11 cellular contexts compared by ENCODE assay signal in the genomic region with DNA sequence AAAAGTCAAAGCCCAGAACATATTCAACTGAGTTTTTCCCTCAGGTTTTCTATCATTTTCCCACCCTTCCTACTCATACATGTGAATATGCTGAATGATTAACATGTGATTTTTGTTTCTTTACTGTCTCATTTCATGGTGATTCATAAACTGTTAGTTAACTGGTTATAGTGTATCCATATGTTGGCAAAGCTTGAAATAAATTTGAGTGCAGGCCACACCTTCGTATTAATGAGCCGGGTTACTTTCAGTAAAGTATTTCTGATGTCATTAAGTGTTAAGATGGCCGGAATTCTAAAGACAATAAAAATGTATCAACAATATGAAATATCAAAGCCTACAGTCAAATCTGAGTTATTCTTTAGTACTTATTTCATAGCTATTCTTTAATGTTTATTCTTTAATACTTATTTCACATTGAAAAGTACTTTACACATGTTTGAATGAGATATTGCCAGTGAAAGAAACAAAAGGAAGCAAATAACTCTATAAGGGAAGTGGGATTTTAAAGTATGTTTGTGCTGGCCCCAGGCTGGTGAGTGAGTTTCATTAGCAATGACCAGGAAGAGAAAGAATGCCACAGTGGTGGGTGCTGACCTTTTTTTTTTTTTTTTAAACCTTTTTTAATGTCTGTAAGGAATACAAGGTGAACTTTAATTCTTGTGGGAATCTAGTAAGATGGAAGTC.
DNase-seq lines count a peak whose midpoint lies in the region; ATAC-seq, FAIRE-seq and TF ChIP-seq lines count a peak whose summit lies in the region.
"Had no signal": no experiment of that assay in that cellular context is flagged by ENCODE, and none has a peak within 500 bp of the region (broad histone marks: within the 10 kb centered on the region; RNA-seq: fewer than 3 reads in every experiment).

No MANE protein-coding gene starts in this region.

- H3K9me2 ChIP-seq in Karpas-422 (replicated peaks; ENCODE audit: insufficient read depth, low read length): no peaks in the 10 kb centered on the region

- H3K27ac ChIP-seq in A549: peak overlapping the region; percentile 73 to 75; a peak in 4 of 6 replicates
- no peak overlapping the region for H3K27ac ChIP-seq in Karpas-422 (ENCODE audit: low read length)
- no peak overlapping the region for H3K27ac ChIP-seq in CD4-positive, alpha-beta memory T cell (ENCODE audit: low read depth, low read length)

- no peaks in the 10 kb centered on the region for H3K9me3 Mint-ChIP-seq in chondrocyte (ENCODE audit: low read depth)
- no peaks in the 10 kb centered on the region for H3K9me3 Mint-ChIP-seq in memory B cell
- no peaks in the 10 kb centered on the region for H3K9me3 Mint-ChIP-seq in CD4-positive, alpha-beta memory T cell
- H3K9me3 Mint-ChIP-seq: activated CD4-positive, alpha-beta T cell treated with anti-CD3 and anti-CD28 coated beads, Interleukin-2, amount 10 ng/mL, durations not matched to agents 24 days and 14 days had no signal

- no peaks in the 10 kb centered on the region for H3K36me3 Mint-ChIP-seq in chondrocyte (ENCODE audit: low read depth)
- no peaks in the 10 kb centered on the region for H3K36me3 Mint-ChIP-seq in memory B cell
- H3K36me3 Mint-ChIP-seq in CD4-positive, alpha-beta memory T cell: no peaks in the 10 kb centered on the region

- H3K27me3 ChIP-seq in Karpas-422 (ENCODE audit: low read length): no peaks in the 10 kb centered on the region
- H3K27me3 ChIP-seq in CD4-positive, alpha-beta memory T cell (ENCODE audit: insufficient read depth, low read length): no peaks in the 10 kb centered on the region
- H3K27me3 ChIP-seq: adrenal gland had no signal

- H3K4me2 ChIP-seq in A549: peak overlapping the region; percentile 89
- H3K4me2 ChIP-seq in Karpas-422 (ENCODE audit: low read depth, low read length, poor library complexity, severe bottlenecking): peak overlapping the region; percentile 52

- H3K4me3 ChIP-seq in A549: peak overlapping the region; percentile 45; the same call in 2 of the 3 replicates
- 0 out of 2 replicates have a peak overlapping the region, but pooled peaks have one; percentile 16 for H3K4me3 ChIP-seq in Karpas-422 (ENCODE audit: low read length)
- no peak overlapping the region for H3K4me3 ChIP-seq in CD4-positive, alpha-beta memory T cell (ENCODE audit: low read length in 2 of 2)
- H3K4me3 ChIP-seq: adrenal gland had no signal

- TF ChIP-seq CTCF in A549 (IDR thresholded peaks at IDR 0.05) (no peak), chondrocyte (IDR thresholded peaks at IDR 0.05) (no peak)

- no peak for TF ChIP-seq EP300 in A549 (IDR thresholded peaks at IDR 0.05)

- H3K27ac Mint-ChIP-seq in chondrocyte (ENCODE audit: unreplicated experiment) (peak overlapping the region; percentile 94), memory B cell (peak overlapping the region; percentile 84)
- peak overlapping the region in 1 of 7 donors; percentile 39 for H3K27ac Mint-ChIP-seq in CD4-positive, alpha-beta memory T cell
- H3K27ac Mint-ChIP-seq: activated CD4-positive, alpha-beta T cell treated with anti-CD3 and anti-CD28 coated beads, Interleukin-2, amount 10 ng/mL, durations not matched to agents 24 days and 14 days had no signal

- H3K36me3 ChIP-seq in Karpas-422 (ENCODE audit: insufficient read depth, low read length): no peaks in the 10 kb centered on the region
- H3K36me3 ChIP-seq in CD4-positive, alpha-beta memory T cell (ENCODE audit: insufficient read depth, low read length): no peaks in the 10 kb centered on the region
- H3K36me3 ChIP-seq: adrenal gland had no signal

- H3K9me3 ChIP-seq in A549 (no peaks in the 10 kb centered on the region), Karpas-422 (ENCODE audit: low read length) (no peaks in the 10 kb centered on the region)
- no peaks in the 10 kb centered on the region for H3K9me3 ChIP-seq in CD4-positive, alpha-beta memory T cell (ENCODE audit: control insufficient read depth in 1 of 2, low read length in 2 of 2)
- H3K9me3 ChIP-seq: adrenal gland had no signal

- POLR2A ChIA-PET in A549 (lab: Yijun Ruan, JAX): no interaction called here
- POLR2A ChIA-PET in CD4-positive, alpha-beta memory T cell (lab: Charles Lee; ENCODE audit: partially characterized antibody): no interaction called here

- DNase-seq in A549 (ENCODE audit: low read depth in 1 of 2, low spot score in 1 of 2): no peak
- DNase-seq in Karpas-422: no peak
- DNase-seq in chondrocyte (ENCODE audit: low spot score): no peak
- no peak for DNase-seq in memory B cell (ENCODE audit: low spot score in 2 of 2)
- DNase-seq in CD4-positive, alpha-beta memory T cell: no peak
- no peak for DNase-seq in RKO (ENCODE audit: low spot score)
- no peak for DNase-seq in H54 (ENCODE audit: insufficient read length, low spot score)
- DNase-seq: activated CD4-positive, alpha-beta T cell treated with anti-CD3 and anti-CD28 coated beads, Interleukin-2, amount 10 ng/mL, durations not matched to agents 24 days and 14 days; NCI-H1436 had no signal

- ATAC-seq in A549 (no peak), memory B cell (ENCODE audit: low read depth) (no peak), HG02884 (IDR thresholded peaks at IDR 0.05; ENCODE audit: unreplicated experiment) (no peak)

- WGBS in A549 (ENCODE audit: missing lambda C conversion rate): 9% methylated on average over 3 of the region's 3 CpGs

- TF ChIP-seq POLR2A in A549 (IDR thresholded peaks at IDR 0.05; ENCODE audit: low read length) (no peak), H54 (IDR thresholded peaks at IDR 0.05; ENCODE audit: low read depth, low read length) (no peak)

- peaks cover 16% of the 10 kb centered on the region; the same call in 1 of the 2 replicates for H4K20me1 ChIP-seq in Karpas-422 (ENCODE audit: insufficient read depth, low read depth, low read length)

- no peak overlapping the region for H2AFZ ChIP-seq in Karpas-422 (ENCODE audit: low read length)

- H3K4me3 Mint-ChIP-seq in chondrocyte (ENCODE audit: unreplicated experiment) (peak overlapping the region; percentile 65), memory B cell (peak overlapping the region; percentile 52)
- H3K4me3 Mint-ChIP-seq in CD4-positive, alpha-beta memory T cell: no peak overlapping the region
- H3K4me3 Mint-ChIP-seq: activated CD4-positive, alpha-beta T cell treated with anti-CD3 and anti-CD28 coated beads, Interleukin-2, amount 10 ng/mL, durations not matched to agents 24 days and 14 days had no signal

- FAIRE-seq in A549 (lab: Jason Lieb, UNC) (no peak), H54 (lab: Jason Lieb, UNC) (no peak)

- H3K27me3 Mint-ChIP-seq in chondrocyte (ENCODE audit: low read depth) (no peaks in the 10 kb centered on the region), memory B cell (no peaks in the 10 kb centered on the region)
- H3K27me3 Mint-ChIP-seq in CD4-positive, alpha-beta memory T cell: peaks cover 4 to 11% of the 10 kb centered on the region in 2 donors

- no peak for TF ChIP-seq RAD21 in A549 (conservative IDR thresholded peaks at IDR 0.05 in 1 of 2, IDR thresholded peaks at IDR 0.05 in 1 of 2)

- H3K4me1 Mint-ChIP-seq in chondrocyte (ENCODE audit: low read depth): peaks cover 61% of the 10 kb centered on the region
- H3K4me1 Mint-ChIP-seq in memory B cell: peaks cover 45% of the 10 kb centered on the region
- peaks cover 0 to 1% (median 0%) of the 10 kb centered on the region in 4 donors for H3K4me1 Mint-ChIP-seq in CD4-positive, alpha-beta memory T cell
- H3K4me1 Mint-ChIP-seq: activated CD4-positive, alpha-beta T cell treated with anti-CD3 and anti-CD28 coated beads, Interleukin-2, amount 10 ng/mL, durations not matched to agents 24 days and 14 days had no signal

- CTCF ChIA-PET in A549 (lab: Yijun Ruan, JAX): interaction anchor here (1.8 kb wide), 1 partner anchor 99 kb away, joined by 4 read pairs; no protein-coding TSS in a partner anchor
- CTCF ChIA-PET in CD4-positive, alpha-beta memory T cell (lab: Charles Lee; ENCODE audit: partially characterized antibody): no interaction called here

- intact Hi-C loops in CD4-positive, alpha-beta memory T cell (cut with micrococcal nuclease): no loop called here

- no peaks in the 10 kb centered on the region for H3K79me2 ChIP-seq in Karpas-422 (ENCODE audit: low read length)

- H3K9ac ChIP-seq in Karpas-422 (ENCODE audit: low read length): no peak overlapping the region

- H3K4me1 ChIP-seq in A549: peaks cover 60% of the 10 kb centered on the region
- H3K4me1 ChIP-seq in Karpas-422 (ENCODE audit: low read length): peaks cover 46% of the 10 kb centered on the region
- no peaks in the 10 kb centered on the region for H3K4me1 ChIP-seq in CD4-positive, alpha-beta memory T cell (ENCODE audit: insufficient read depth, low read length)

TF ChIP-seq in A549, 52 proteins besides CTCF, POLR2A, EP300 and RAD21:
- TF ChIP-seq FOSL2 (IDR thresholded peaks at IDR 0.05): no peak
- peak; percentile 11; the same call in 1 of the 2 replicates for TF ChIP-seq FOSL2 (CRISPR knock-in tag; IDR thresholded peaks at IDR 0.05)
- no peak for TF ChIP-seq NFE2L2 (conservative IDR thresholded peaks at IDR 0.05; ENCODE audit: low read length)

Comparison
In these comparisons a context has a peak if more than half of its experiments do, and no peak if none do; other contexts are left out.
1. H3K27ac ChIP-seq: peak in A549 (2 of 2); none in Karpas-422 (single experiment) and CD4-positive, alpha-beta memory T cell (single experiment).
2. H3K4me3 ChIP-seq: peak in A549 (single experiment) and Karpas-422 (single experiment); none in CD4-positive, alpha-beta memory T cell (0 of 2).
3. H3K4me3 Mint-ChIP-seq: peak in chondrocyte (single experiment) and memory B cell (single experiment); none in CD4-positive, alpha-beta memory T cell (0 of 8).